In genomic region chr17:36129616-36130015, GRCh38 we compare ENCODE assay signal across 17 cellular contexts. TPM values are rescaled to one million over a fixed set of nuclear protein-coding genes. Genes with fewer than 3 reads are reported as not detected.
DNase-seq lines count a peak whose midpoint lies in the region; ATAC-seq and TF ChIP-seq lines count a peak whose summit lies in the region.
"Had no signal": no experiment of that assay in that cellular context is flagged by ENCODE, and none has a peak within 500 bp of the region (broad histone marks: within the 10 kb centered on the region; RNA-seq: fewer than 3 reads in every experiment).

No MANE protein-coding gene starts in this region.

- ATAC-seq in naive B cell (ENCODE audit: low read depth in 2 of 2), result no peak
- ATAC-seq: CD8-positive, alpha-beta T cell had no signal

- H3K27ac Mint-ChIP-seq in naive B cell, result peak overlapping the region in 1 of 6 donors; percentile 86
- H3K27ac Mint-ChIP-seq: CD4-positive, CD25-positive, alpha-beta regulatory T cell; CD8-positive, alpha-beta T cell had no signal

- H3K4me3 ChIP-seq in colonic mucosa, result no peak overlapping the region
- no peak overlapping the region for H3K4me3 ChIP-seq in transverse colon
- H3K4me3 ChIP-seq: BLaER1, HAP-1 had no signal

- H3K4me1 ChIP-seq in colonic mucosa (peaks cover 24% of the 10 kb centered on the region), transverse colon (peaks cover 10 to 72% (median 25%) of the 10 kb centered on the region in 4 donors)
- H3K4me1 ChIP-seq: Caco-2, HAP-1 had no signal

- no peak for TF ChIP-seq EP300 in transverse colon (IDR thresholded peaks at IDR 0.05; ENCODE audit: low read depth)

- in situ Hi-C loops in transverse colon (cut with MboI; ENCODE audit: low pct_ligation_motif_present in 1 of 4, low pct_unique_long_range_greater_than_20kb in 1 of 4, low sequenced_read_pairs in 3 of 4), result no loop called here

- TF ChIP-seq CTCF in colonic mucosa (IDR thresholded peaks at IDR 0.05) (no peak), transverse colon (IDR thresholded peaks at IDR 0.05) (no peak)

- DNase-seq in colonic mucosa, result no peak
- DNase-seq in naive B cell, result no peak
- no peak for DNase-seq in transverse colon
- no peak for DNase-seq in mucosa of gallbladder (ENCODE audit: low spot score)
- DNase-seq in activated CD4-positive, alpha-beta T cell treated with anti-CD3 and anti-CD28 coated beads, Interleukin-2, amount 50 U/mL, for 1 hour, result no peak
- DNase-seq in NCI-H748 (lab: John Stamatoyannopoulos, UW; ENCODE audit: unreplicated experiment), result no peak
- DNase-seq: Caco-2; CD4-positive, CD25-positive, alpha-beta regulatory T cell; CD8-positive, alpha-beta T cell; DMS153; DND-41; GOT3 had no signal

- H3K36me3 ChIP-seq in colonic mucosa (no peaks in the 10 kb centered on the region), transverse colon (no peaks in the 10 kb centered on the region)
- H3K36me3 ChIP-seq: BLaER1, HAP-1 had no signal

- H3K9me3 Mint-ChIP-seq in naive B cell, result peaks cover 4 to 29% (median 23%) of the 10 kb centered on the region in 7 donors

- H3K4me1 Mint-ChIP-seq in naive B cell, result peaks cover 78 to 89% (median 88%) of the 10 kb centered on the region in 3 donors
- H3K4me1 Mint-ChIP-seq: CD4-positive, CD25-positive, alpha-beta regulatory T cell had no signal

- peak overlapping the region in 5 of 8 donors; percentile 54 to 85 (median 72) for H3K4me3 Mint-ChIP-seq in naive B cell
- H3K4me3 Mint-ChIP-seq: CD4-positive, CD25-positive, alpha-beta regulatory T cell; CD8-positive, alpha-beta T cell had no signal

- peak overlapping the region; percentile 63 for H3K27ac ChIP-seq in colonic mucosa
- peak overlapping the region; percentile 70 to 81 (median 72) for H3K27ac ChIP-seq in transverse colon
- H3K27ac ChIP-seq: BLaER1, C4-2B had no signal

- H3K27me3 ChIP-seq in colonic mucosa (no peaks in the 10 kb centered on the region), transverse colon (no peaks in the 10 kb centered on the region)
- H3K27me3 ChIP-seq: BLaER1 had no signal

- no peak overlapping the region for H3K9ac ChIP-seq in colonic mucosa (ENCODE audit: low read depth in 2 of 2, low read length in 2 of 2)
- H3K9ac ChIP-seq: BLaER1 had no signal

- 40 to 43% methylated on average over 1 of the region's 1 CpG for WGBS in transverse colon (ENCODE audit: low coverage in 1 of 2), 2 donors

- peaks cover 11 to 20% of the 10 kb centered on the region in 2 donors for H3K36me3 Mint-ChIP-seq in naive B cell
- H3K36me3 Mint-ChIP-seq: CD4-positive, CD25-positive, alpha-beta regulatory T cell; CD8-positive, alpha-beta T cell had no signal

- H3K9me3 ChIP-seq in colonic mucosa, result no peaks in the 10 kb centered on the region
- H3K9me3 ChIP-seq in transverse colon, result peaks cover 13 to 17% of the 10 kb centered on the region in 2 donors
- H3K9me3 ChIP-seq: HAP-1 had no signal

- TF ChIP-seq POLR2A in transverse colon (IDR thresholded peaks at IDR 0.05), result no peak

- intact Hi-C loops in colonic mucosa (cut with DNase I) (no loop called here), transverse colon (cut with DNase I; ENCODE audit: low total_unique reads) (no loop called here)

- H3K27me3 Mint-ChIP-seq in naive B cell, result no peaks in the 10 kb centered on the region

RNA-seq across cellular contexts. Expression of gene CCL4, which starts 26.0 kb away (rescaled TPM):
- total RNA-seq in colonic mucosa (1 to 10 TPM; 1.2 to 3.8 TPM), transverse colon (10 to 100 TPM in 1 of 4 donors, 1 to 10 TPM in 1, not detected in 2; 4.2 to 10.8 TPM), mucosa of gallbladder (27.6 TPM)
- 10 to 100 TPM in 3 of 6 donors, 1 to 10 TPM in 2, under 1 TPM in 1; 0.79 to 43.5 (median 19.5) TPM for polyA plus RNA-seq in naive B cell (ENCODE audit: low read depth in 6 of 6)
- total RNA-seq: A172, A673, Caco-2 had no signal

RNA-seq across cellular contexts. Expression of gene CCL3, which starts 39.7 kb away (rescaled TPM):
- 1 to 10 TPM; 2.0 to 2.1 TPM for total RNA-seq in colonic mucosa
- polyA plus RNA-seq in naive B cell (ENCODE audit: low read depth in 6 of 6), result 10 to 100 TPM in 3 of 6 donors, 1 to 10 TPM in 3; 7.0 to 36.8 (median 13.0) TPM
- 1 to 10 TPM in 2 of 4 donors, not detected in 2; 1.1 to 4.4 TPM for total RNA-seq in transverse colon
- 31.7 TPM for total RNA-seq in mucosa of gallbladder
- total RNA-seq: A172; A673; Caco-2; CD4-positive, CD25-positive, alpha-beta regulatory T cell had no signal

RNA-seq across cellular contexts. Expression of gene TBC1D3B, which starts 46.8 kb away (rescaled TPM):
- total RNA-seq in colonic mucosa (1 to 10 TPM; 4.5 to 8.7 TPM), transverse colon (10 to 100 TPM in 1 of 4 donors, 1 to 10 TPM in 1, not detected in 2; 5.2 to 12.1 TPM), mucosa of gallbladder (6.0 TPM)
- polyA plus RNA-seq in naive B cell (ENCODE audit: low read depth in 6 of 6), result under 1 TPM in 1 of 6 donors, not detected in 5; 0.73 TPM
- polyA plus RNA-seq: CD4-positive, CD25-positive, alpha-beta regulatory T cell had no signal
